In the genomic region with DNA sequence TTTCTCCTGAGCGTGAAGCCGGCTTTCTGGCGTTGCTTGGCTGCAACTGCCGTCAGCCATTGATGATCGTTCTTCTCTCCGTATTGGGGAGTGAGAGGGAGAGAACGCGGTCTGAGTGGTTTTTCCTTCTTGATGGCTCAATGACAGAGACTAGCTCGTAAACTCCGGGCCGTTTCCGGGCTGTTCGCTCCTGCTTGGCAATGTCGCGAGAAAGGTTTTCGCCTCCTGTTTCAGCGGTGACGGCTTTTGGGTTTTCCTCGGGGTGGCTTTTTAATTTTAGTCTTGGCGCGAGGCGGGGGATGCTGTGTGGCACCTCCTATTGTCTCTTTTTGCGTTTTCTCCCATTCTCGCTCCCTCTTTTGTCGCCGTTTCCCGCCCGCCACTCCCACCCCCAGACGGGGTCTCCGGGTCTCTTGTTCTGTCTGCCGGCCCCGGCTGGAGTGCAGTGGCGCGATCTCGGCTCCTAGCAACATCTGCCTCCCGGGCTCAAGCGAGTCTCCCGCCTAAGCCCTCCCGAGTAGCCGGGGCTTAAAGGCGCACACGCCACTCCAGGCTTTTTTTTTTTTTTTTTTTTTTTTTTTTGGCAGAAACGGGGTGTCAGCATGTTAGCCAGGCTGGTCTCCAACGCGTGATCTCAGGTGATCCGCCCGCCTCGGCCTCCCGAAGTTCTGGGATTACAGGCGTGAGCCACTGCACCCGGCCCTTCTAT, we compare ENCODE assay signal across 8 cellular contexts. TPM values are rescaled to one million over a fixed set of nuclear protein-coding genes. Genes with fewer than 3 reads are reported as not detected.
DNase-seq lines count a peak whose midpoint lies in the region; ATAC-seq and TF ChIP-seq lines count a peak whose summit lies in the region.
"Not testable (repeated sequence)": the region's sequence is repeated elsewhere in the genome, so short reads cannot be mapped to it uniquely, and the experiment has no call there.

No MANE protein-coding gene starts in this region.

- not testable (repeated sequence) for H3K4me2 ChIP-seq in SK-N-SH

- H3K4me1 Mint-ChIP-seq in activated T-helper 1 cell treated with anti-CD3 and anti-CD28 coated beads, Interleukin-12 subunit alpha, Interleukin-12 subunit beta, Interleukin-2, Interleukin-4 antibody, amounts not matched to agents 30 ng/mL and 10 ng/mL and 1 ng/mL, durations not matched to agents 14 hours and 24 hours and 36 hours (ENCODE audit: low read depth), result not testable (repeated sequence)

- POLR2A ChIA-PET in SK-N-SH (lab: Yijun Ruan, JAX), result not testable (repeated sequence)

- not testable (repeated sequence) for H3K27ac ChIP-seq in SK-N-SH (ENCODE audit: low read depth in 2 of 2, low read length in 1 of 2)
- H3K27ac ChIP-seq in thymus (ENCODE audit: low read depth), result peak overlapping the region; percentile 42

- not testable (repeated sequence) for H3K4me3 Mint-ChIP-seq in activated T-helper 1 cell treated with anti-CD3 and anti-CD28 coated beads, Interleukin-12 subunit alpha, Interleukin-12 subunit beta, Interleukin-2, Interleukin-4 antibody, amounts not matched to agents 30 ng/mL and 10 ng/mL and 1 ng/mL, durations not matched to agents 14 hours and 24 hours and 36 hours

- H3F3A ChIP-seq in SK-N-SH (replicated peaks; ENCODE audit: insufficient read depth), result not testable (repeated sequence)

- H3K27ac Mint-ChIP-seq in activated T-helper 1 cell treated with anti-CD3 and anti-CD28 coated beads, Interleukin-12 subunit alpha, Interleukin-12 subunit beta, Interleukin-2, Interleukin-4 antibody, amounts not matched to agents 30 ng/mL and 10 ng/mL and 1 ng/mL, durations not matched to agents 14 hours and 24 hours and 36 hours, result not testable (repeated sequence)

- H3K27me3 ChIP-seq in SK-N-SH (ENCODE audit: insufficient read depth); thymus (ENCODE audit: control insufficient read depth, insufficient read depth): not testable (repeated sequence)

- not testable (repeated sequence) for H3K36me3 Mint-ChIP-seq in activated T-helper 1 cell treated with anti-CD3 and anti-CD28 coated beads, Interleukin-12 subunit alpha, Interleukin-12 subunit beta, Interleukin-2, Interleukin-4 antibody, amounts not matched to agents 30 ng/mL and 10 ng/mL and 1 ng/mL, durations not matched to agents 14 hours and 24 hours and 36 hours (ENCODE audit: low read depth)

- ATAC-seq in GM18517 (IDR thresholded peaks at IDR 0.05; ENCODE audit: unreplicated experiment), result peak; percentile 78
- peak; percentile 52 for ATAC-seq in GM21515 (IDR thresholded peaks at IDR 0.05; ENCODE audit: unreplicated experiment)
- peak; percentile 60 for ATAC-seq in HG03045 (IDR thresholded peaks at IDR 0.05; ENCODE audit: unreplicated experiment)

- CTCF ChIA-PET in SK-N-SH (lab: Yijun Ruan, JAX), result not testable (repeated sequence)

- not testable (repeated sequence) for H3K27me3 Mint-ChIP-seq in activated T-helper 1 cell treated with anti-CD3 and anti-CD28 coated beads, Interleukin-12 subunit alpha, Interleukin-12 subunit beta, Interleukin-2, Interleukin-4 antibody, amounts not matched to agents 30 ng/mL and 10 ng/mL and 1 ng/mL, durations not matched to agents 14 hours and 24 hours and 36 hours (ENCODE audit: insufficient read depth)

- H3K4me3 ChIP-seq in SK-N-SH (ENCODE audit: low read depth in 2 of 2, low read length in 1 of 2); thymus (ENCODE audit: low read length): not testable (repeated sequence)
- peak overlapping the region; percentile 20 for H3K4me3 ChIP-seq in epithelial cell of esophagus (ENCODE audit: low read length)

- TF ChIP-seq EP300 in SK-N-SH (IDR thresholded peaks at IDR 0.05; ENCODE audit: borderline replicate concordance in 1 of 2, low read depth in 1 of 2, low read length in 1 of 2), result not testable (repeated sequence)

- TF ChIP-seq CTCF in SK-N-SH (IDR thresholded peaks at IDR 0.05); epithelial cell of esophagus (IDR thresholded peaks at IDR 0.05; ENCODE audit: insufficient read depth, low read depth, low read length, missing control alignments): not testable (repeated sequence)

- H3K9ac ChIP-seq in SK-N-SH, result not testable (repeated sequence)

- H4K20me1 ChIP-seq in SK-N-SH (ENCODE audit: insufficient read depth), result not testable (repeated sequence)

- not testable (repeated sequence) for TF ChIP-seq RAD21 in SK-N-SH (IDR thresholded peaks at IDR 0.05; ENCODE audit: low read length)

- DNase-seq in SK-N-SH; epithelial cell of esophagus (ENCODE audit: low read depth): not testable (repeated sequence)
- peak; percentile 86 for DNase-seq in activated T-helper 1 cell treated with anti-CD3 and anti-CD28 coated beads, Interleukin-12 subunit alpha, Interleukin-12 subunit beta, Interleukin-2, Interleukin-4 antibody, amounts not matched to agents 30 ng/mL and 10 ng/mL and 1 ng/mL, durations not matched to agents 14 hours and 24 hours and 36 hours (ENCODE audit: low spot score)
- DNase-seq in mucosa of gallbladder (ENCODE audit: low spot score), result peak; percentile 9

- not testable (repeated sequence) for H3K9me3 Mint-ChIP-seq in activated T-helper 1 cell treated with anti-CD3 and anti-CD28 coated beads, Interleukin-12 subunit alpha, Interleukin-12 subunit beta, Interleukin-2, Interleukin-4 antibody, amounts not matched to agents 30 ng/mL and 10 ng/mL and 1 ng/mL, durations not matched to agents 14 hours and 24 hours and 36 hours

- not testable (repeated sequence) for H3K9me3 ChIP-seq in SK-N-SH; thymus (ENCODE audit: control insufficient read depth)

- H2AFZ ChIP-seq in SK-N-SH (ENCODE audit: low read depth), result not testable (repeated sequence)

- not testable (repeated sequence) for H3K9me2 ChIP-seq in SK-N-SH

- H3K79me2 ChIP-seq in SK-N-SH (ENCODE audit: insufficient read depth), result not testable (repeated sequence)

- H3K4me1 ChIP-seq in SK-N-SH (ENCODE audit: control insufficient read depth in 1 of 2, insufficient read depth in 2 of 2, low read depth in 1 of 2, low read length in 1 of 2); thymus (ENCODE audit: control insufficient read depth, insufficient read depth, low read length): not testable (repeated sequence)

- H3K36me3 ChIP-seq in SK-N-SH (replicated peaks in 1 of 2; ENCODE audit: control insufficient read depth in 1 of 2, insufficient read depth in 2 of 2, low read length in 1 of 2); thymus (ENCODE audit: control insufficient read depth, insufficient read depth): not testable (repeated sequence)

- intact Hi-C loops in activated T-helper 1 cell treated with anti-CD3 and anti-CD28 coated beads, Interleukin-12 subunit alpha, Interleukin-12 subunit beta, Interleukin-2, Interleukin-4 antibody, amounts not matched to agents 30 ng/mL and 10 ng/mL and 1 ng/mL, durations not matched to agents 14 hours and 24 hours and 36 hours (cut with micrococcal nuclease), result not testable (repeated sequence)

- 1% methylated on average over 16 of the region's 51 CpGs for WGBS in SK-N-SH (ENCODE audit: low lambda C conversion rate)
- WGBS in thymus, result under 1% methylated on average over 23 of the region's 51 CpGs

TF ChIP-seq in SK-N-SH, 30 proteins besides CTCF, POLR2A, EP300 and RAD21:
- 0 out of 2 replicates have a peak, but pooled peaks have one; percentile 22 for TF ChIP-seq POLR2AphosphoS5 (IDR thresholded peaks at IDR 0.05; ENCODE audit: low read depth, low read length)

RNA-seq across cellular contexts. Expression of gene GRAP, which starts 15.4 kb away (rescaled TPM):
- polyA plus RNA-seq in SK-N-SH (2012; rRNA removed) (0.02 TPM in 1 of 2 replicates, not detected in the other), thymus (22.5 TPM)
- 0.01 TPM in 2 replicates for polyA plus RNA-seq in SK-N-SH (2012; cell fraction: cytosol; rRNA removed)
- 0.25 and 0.27 TPM in 2 replicates for polyA plus RNA-seq in SK-N-SH (2012; cell fraction: nucleus; rRNA removed)
- total RNA-seq in activated T-helper 1 cell treated with anti-CD3 and anti-CD28 coated beads, Interleukin-12 subunit alpha, Interleukin-12 subunit beta, Interleukin-2, Interleukin-4 antibody, amounts not matched to agents 30 ng/mL and 10 ng/mL and 1 ng/mL, durations not matched to agents 14 hours and 24 hours and 36 hours, result 10.2 and 13.3 TPM in 2 replicates
- total RNA-seq in mucosa of gallbladder, result 7.8 TPM

RNA-seq across cellular contexts. Expression of gene FAM83G, which starts 57.6 kb away (rescaled TPM):
- polyA plus RNA-seq in SK-N-SH (2012; rRNA removed) (6.4 and 6.5 TPM in 2 replicates), thymus (7.7 TPM)
- polyA plus RNA-seq in SK-N-SH (2012; cell fraction: cytosol; rRNA removed), result 2.2 and 3.8 TPM in 2 replicates
- 13.1 and 14.0 TPM in 2 replicates for polyA plus RNA-seq in SK-N-SH (2012; cell fraction: nucleus; rRNA removed)
- 13.0 and 13.2 TPM in 2 replicates for total RNA-seq in activated T-helper 1 cell treated with anti-CD3 and anti-CD28 coated beads, Interleukin-12 subunit alpha, Interleukin-12 subunit beta, Interleukin-2, Interleukin-4 antibody, amounts not matched to agents 30 ng/mL and 10 ng/mL and 1 ng/mL, durations not matched to agents 14 hours and 24 hours and 36 hours
- 35.0 TPM for total RNA-seq in mucosa of gallbladder
